ENCODE assay signal across 8 cellular contexts in genomic region chr4:118270492-118270891, GRCh38.
A peak's percentile ranks its signal among the peaks of the same experiment; 100 is the strongest.
DNase-seq lines count a peak whose midpoint lies in the region; ATAC-seq and TF ChIP-seq lines count a peak whose summit lies in the region.

No MANE protein-coding gene starts in this region.

- no peaks in the 10 kb centered on the region for H3K4me1 ChIP-seq in OCI-LY7 (ENCODE audit: insufficient read depth, low read length, poor library complexity, severe bottlenecking)
- H3K4me1 ChIP-seq in neural progenitor cell, result no peaks in the 10 kb centered on the region

- no peak overlapping the region for H3K4me3 ChIP-seq in AG09309 (ENCODE audit: control insufficient read depth, low read depth, low read length)
- no peak overlapping the region for H3K4me3 ChIP-seq in OCI-LY7 (ENCODE audit: low read depth, low read length, poor library complexity, severe bottlenecking)
- H3K4me3 ChIP-seq in neural progenitor cell, result no peak overlapping the region

- no peaks in the 10 kb centered on the region for H3K27me3 Mint-ChIP-seq in neural progenitor cell (ENCODE audit: insufficient read depth, low read depth)

- H3K79me2 ChIP-seq in OCI-LY7 (ENCODE audit: insufficient read depth, low read depth, low read length) (no peaks in the 10 kb centered on the region), neural progenitor cell (ENCODE audit: low read depth) (no peaks in the 10 kb centered on the region)

- no peak overlapping the region for H3K4me3 Mint-ChIP-seq in neural progenitor cell

- no peaks in the 10 kb centered on the region for H3K4me1 Mint-ChIP-seq in neural progenitor cell

- DNase-seq in AG09309 (ENCODE audit: low read depth) (no peak), GM13977 (ENCODE audit: low spot score) (peak; percentile 37), OCI-LY7 (ENCODE audit: low spot score) (peak; percentile 65), neural progenitor cell (ENCODE audit: low spot score) (peak; percentile 65)
- peak; percentile 5 for DNase-seq in effector CD4-positive, alpha-beta T cell

- no peaks in the 10 kb centered on the region for H3K36me3 ChIP-seq in OCI-LY7 (ENCODE audit: insufficient read depth, low read length)
- H3K36me3 ChIP-seq in neural progenitor cell, result no peaks in the 10 kb centered on the region

- H3F3A ChIP-seq in neural progenitor cell (ENCODE audit: low read depth), result no peaks in the 10 kb centered on the region

- H3K27me3 ChIP-seq in neural progenitor cell, result peaks cover 8% of the 10 kb centered on the region

- H3K4me2 ChIP-seq in OCI-LY7 (ENCODE audit: low read length) (no peak overlapping the region), neural progenitor cell (no peak overlapping the region)

- no TSS peak for BruUV-seq in OCI-LY7 (replicated peaks; lab: Mats Ljungman, UMichigan)

- no peak overlapping the region for H3K9ac ChIP-seq in neural progenitor cell

- H3K36me3 Mint-ChIP-seq in neural progenitor cell, result no peaks in the 10 kb centered on the region

- H2AFZ ChIP-seq in OCI-LY7 (ENCODE audit: low read length) (no peak overlapping the region), neural progenitor cell (replicated peaks) (no peak overlapping the region)

- ATAC-seq in HG03342 (IDR thresholded peaks at IDR 0.05; ENCODE audit: unreplicated experiment) (peak; percentile 58), HG03097 (IDR thresholded peaks at IDR 0.05; ENCODE audit: low FRiP score, unreplicated experiment) (no peak), GM19397 (IDR thresholded peaks at IDR 0.05; ENCODE audit: unreplicated experiment) (no peak)

- H3K9me3 ChIP-seq in OCI-LY7 (ENCODE audit: low read length) (no peaks in the 10 kb centered on the region), neural progenitor cell (ENCODE audit: low read depth) (no peaks in the 10 kb centered on the region)

- no peak overlapping the region for H3K27ac Mint-ChIP-seq in neural progenitor cell

- TF ChIP-seq CTCF in AG09309 (IDR thresholded peaks at IDR 0.05; ENCODE audit: control insufficient read depth, insufficient read depth, low read depth, low read length, missing control alignments) (peak; percentile 33), GM13977 (IDR thresholded peaks at IDR 0.05; ENCODE audit: extremely low read depth, insufficient read depth, missing control alignments) (peak; percentile 56), OCI-LY7 (conservative IDR thresholded peaks at IDR 0.05; ENCODE audit: low read length) (peak; percentile 87), neural progenitor cell (IDR thresholded peaks at IDR 0.05) (peak; percentile 83)

- no peak overlapping the region for H3K27ac ChIP-seq in OCI-LY7 (ENCODE audit: low read depth, low read length, poor library complexity, severe bottlenecking)
- H3K27ac ChIP-seq in neural progenitor cell, result no peak overlapping the region

- POLR2A ChIA-PET in OCI-LY7 (lab: Charles Lee), result interaction anchor here (0.8 to 0.9 kb wide), 2 partner anchors 9 kb away, joined by 3 read pairs; no protein-coding TSS in a partner anchor

- H3K9me3 Mint-ChIP-seq in neural progenitor cell, result no peaks in the 10 kb centered on the region

- H4K20me1 ChIP-seq in OCI-LY7 (ENCODE audit: insufficient read depth, low read length), result no peaks in the 10 kb centered on the region
- H4K20me1 ChIP-seq in neural progenitor cell (ENCODE audit: low read depth), result no peaks in the 10 kb centered on the region

- in situ Hi-C loops in GM13977 (cut with MboI; ENCODE audit: low pct_unique_long_range_greater_than_20kb, low sequenced_read_pairs, unreplicated experiment), result no loop called here

- H3K9me2 ChIP-seq in OCI-LY7 (ENCODE audit: insufficient read depth, low read length), result no peaks in the 10 kb centered on the region

- CTCF ChIA-PET in OCI-LY7 (lab: Charles Lee; ENCODE audit: unreplicated experiment), result no interaction called here

- intact Hi-C loops in OCI-LY7 (cut with micrococcal nuclease; ENCODE audit: unreplicated experiment), result loop anchor here (5.0 kb wide), 1 partner anchor 193 kb away; no protein-coding TSS in a partner anchor

Comparison
In these comparisons a context has a peak if more than half of its experiments do, and no peak if none do; other contexts are left out.
1. CTCF ChIP-seq: peak in every context shown above with its lines; median percentile 87 in OCI-LY7; 83 in neural progenitor cell; 56 in GM13977; 33 in AG09309.